ENCODE assay signal across 11 cellular contexts in genomic region chr11:34977039-34977906, GRCh38.
DNase-seq lines count a peak whose midpoint lies in the region; ATAC-seq, FAIRE-seq and TF ChIP-seq lines count a peak whose summit lies in the region.
"Had no signal": no experiment of that assay in that cellular context is flagged by ENCODE, and none has a peak within 500 bp of the region (broad histone marks: within the 10 kb centered on the region; RNA-seq: fewer than 3 reads in every experiment).

No MANE protein-coding gene starts in this region.

- no peaks in the 10 kb centered on the region for H3K9me3 ChIP-seq in PC-3 (ENCODE audit: low read length)

- H2AFZ ChIP-seq in PC-3 (ENCODE audit: low read length): no peak overlapping the region

- DNase-seq in GM19239 (ENCODE audit: insufficient read length, low spot score) (no peak), PC-3 (peak; percentile 81), epidermal melanocyte (ENCODE audit: insufficient read length, low spot score) (peak; percentile 21), progenitor cell of endocrine pancreas (ENCODE audit: low spot score, unreplicated experiment) (no peak)
- no peak for DNase-seq in activated CD4-positive, alpha-beta memory T cell treated with anti-CD3 and anti-CD28 coated beads, Interleukin-2, amount 10 ng/mL, durations not matched to agents 7 days and 5 days
- no peak for DNase-seq in activated CD4-positive, CD25-positive, alpha-beta regulatory T cell (lab: John Stamatoyannopoulos, UW)
- DNase-seq: hypothalamus, nephron progenitor cell had no signal

- H3K27me3 Mint-ChIP-seq in progenitor cell of endocrine pancreas: no peaks in the 10 kb centered on the region
- no peaks in the 10 kb centered on the region for H3K27me3 Mint-ChIP-seq in activated CD4-positive, alpha-beta memory T cell treated with anti-CD3 and anti-CD28 coated beads, Interleukin-2, amount 10 ng/mL, durations not matched to agents 7 days and 5 days

- no TSS peak for BruUV-seq in PC-3 (replicated peaks; lab: Mats Ljungman, UMichigan)

- H3K9me2 ChIP-seq in PC-3 (replicated peaks; ENCODE audit: low read length): no peaks in the 10 kb centered on the region

- peak overlapping the region; percentile 42 for H3K9ac ChIP-seq in PC-3 (ENCODE audit: low read length)

- peaks cover 12% of the 10 kb centered on the region for H3K9me3 Mint-ChIP-seq in progenitor cell of endocrine pancreas (ENCODE audit: low read depth)
- H3K9me3 Mint-ChIP-seq in activated CD4-positive, alpha-beta memory T cell treated with anti-CD3 and anti-CD28 coated beads, Interleukin-2, amount 10 ng/mL, durations not matched to agents 7 days and 5 days: peaks cover 3% of the 10 kb centered on the region

- intact Hi-C loops in PC-3 (cut with micrococcal nuclease): loop anchor here (5.0 kb wide), 2 partner anchors 50 to 415 kb away; no protein-coding TSS in a partner anchor

- no peak for TF ChIP-seq CTCF in PC-3 (conservative IDR thresholded peaks at IDR 0.05; ENCODE audit: low read depth, low read length)
- no peak for TF ChIP-seq CTCF in progenitor cell of endocrine pancreas (IDR thresholded peaks at IDR 0.05; ENCODE audit: unreplicated experiment)

- peak overlapping the region; percentile 74 for H3K4me2 ChIP-seq in PC-3 (ENCODE audit: low read length)

- CTCF ChIA-PET in PC-3 (lab: Charles Lee): no interaction called here
- CTCF ChIA-PET in activated CD4-positive, alpha-beta memory T cell treated with anti-CD3 and anti-CD28 coated beads, Interleukin-2, amount 10 ng/mL, durations not matched to agents 7 days and 5 days (lab: Charles Lee): interaction anchor here (1.0 to 1.3 kb wide), 2 partner anchors 15 to 52 kb away, joined by 4 to 6 read pairs; no protein-coding TSS in a partner anchor

- peaks cover 42% of the 10 kb centered on the region for H3K36me3 Mint-ChIP-seq in progenitor cell of endocrine pancreas (ENCODE audit: insufficient read depth)
- peaks cover 54% of the 10 kb centered on the region for H3K36me3 Mint-ChIP-seq in activated CD4-positive, alpha-beta memory T cell treated with anti-CD3 and anti-CD28 coated beads, Interleukin-2, amount 10 ng/mL, durations not matched to agents 7 days and 5 days (ENCODE audit: low read depth)

- H3K4me3 Mint-ChIP-seq in progenitor cell of endocrine pancreas (ENCODE audit: low read depth): no peak overlapping the region
- no peak overlapping the region for H3K4me3 Mint-ChIP-seq in activated CD4-positive, alpha-beta memory T cell treated with anti-CD3 and anti-CD28 coated beads, Interleukin-2, amount 10 ng/mL, durations not matched to agents 7 days and 5 days
- H3K4me3 Mint-ChIP-seq: nephron progenitor cell had no signal

- peaks cover 8% of the 10 kb centered on the region for H3F3A ChIP-seq in PC-3 (ENCODE audit: low read length, unreplicated experiment)

- POLR2A ChIA-PET in PC-3 (lab: Charles Lee; ENCODE audit: unreplicated experiment): interaction anchor here (0.6 to 0.7 kb wide), 5 partner anchors 10 to 728 kb away, joined by 3 to 5 read pairs (median 4); no protein-coding TSS in a partner anchor
- POLR2A ChIA-PET in activated CD4-positive, alpha-beta memory T cell treated with anti-CD3 and anti-CD28 coated beads, Interleukin-2, amount 10 ng/mL, durations not matched to agents 7 days and 5 days (lab: Charles Lee): no interaction called here

- H3K79me2 ChIP-seq in PC-3 (ENCODE audit: low read length): no peaks in the 10 kb centered on the region

- H4K20me1 ChIP-seq in PC-3 (ENCODE audit: low read length): no peaks in the 10 kb centered on the region

- peaks cover 35% of the 10 kb centered on the region for H3K4me1 Mint-ChIP-seq in progenitor cell of endocrine pancreas (ENCODE audit: low read depth)
- H3K4me1 Mint-ChIP-seq in activated CD4-positive, alpha-beta memory T cell treated with anti-CD3 and anti-CD28 coated beads, Interleukin-2, amount 10 ng/mL, durations not matched to agents 7 days and 5 days: peaks cover 9% of the 10 kb centered on the region

- peak overlapping the region; percentile 38 for H3K4me3 ChIP-seq in PC-3 (ENCODE audit: low read length)

- peak; percentile 89 for ATAC-seq in PC-3
- no peak for ATAC-seq in HG03039 (IDR thresholded peaks at IDR 0.05; ENCODE audit: unreplicated experiment)
- ATAC-seq in GM21423 (IDR thresholded peaks at IDR 0.05; ENCODE audit: unreplicated experiment): no peak

- no peaks in the 10 kb centered on the region for H3K27me3 ChIP-seq in PC-3 (ENCODE audit: low read length)

- FAIRE-seq in GM19239 (lab: Jason Lieb, UNC): peak; percentile 26
- FAIRE-seq: TTC549 had no signal

- H3K4me1 ChIP-seq in PC-3 (ENCODE audit: insufficient read depth, low read length): peaks cover 43% of the 10 kb centered on the region

- peak overlapping the region; percentile 18 for H3K27ac Mint-ChIP-seq in progenitor cell of endocrine pancreas
- H3K27ac Mint-ChIP-seq in activated CD4-positive, alpha-beta memory T cell treated with anti-CD3 and anti-CD28 coated beads, Interleukin-2, amount 10 ng/mL, durations not matched to agents 7 days and 5 days: no peak overlapping the region

- peak overlapping the region; percentile 91 for H3K27ac ChIP-seq in PC-3 (ENCODE audit: low read length)

- H3K36me3 ChIP-seq in PC-3 (ENCODE audit: low read depth, low read length): peaks cover 16% of the 10 kb centered on the region; the same call in 1 of the 2 replicates

Comparison
In these comparisons a context has a peak if more than half of its experiments do, and no peak if none do; other contexts are left out.
1. DNase-seq: peak in PC-3 (single experiment) and epidermal melanocyte (single experiment); none in GM19239 (single experiment), progenitor cell of endocrine pancreas (single experiment), activated CD4-positive, alpha-beta memory T cell treated with anti-CD3 and anti-CD28 coated beads, Interleukin-2, amount 10 ng/mL, durations not matched to agents 7 days and 5 days (single experiment) and activated CD4-positive, CD25-positive, alpha-beta regulatory T cell (0 of 4).